ENCODE assay signal across 24 cellular contexts in genomic region chr2:51516667-51517066, GRCh38.
DNase-seq lines count a peak whose midpoint lies in the region; ATAC-seq and TF ChIP-seq lines count a peak whose summit lies in the region.
"Had no signal": no experiment of that assay in that cellular context is flagged by ENCODE, and none has a peak within 500 bp of the region (broad histone marks: within the 10 kb centered on the region; RNA-seq: fewer than 3 reads in every experiment).

No MANE protein-coding gene starts in this region.

- no peak for TF ChIP-seq POLR2A in body of pancreas (IDR thresholded peaks at IDR 0.05)

- H3K36me3 ChIP-seq in body of pancreas (replicated peaks in 1 of 2; ENCODE audit: insufficient read depth in 1 of 2, low read depth in 2 of 2) = no peaks in the 10 kb centered on the region
- H3K36me3 ChIP-seq: BE2C, SJSA1 had no signal

- no peaks in the 10 kb centered on the region for H3K9me3 ChIP-seq in body of pancreas
- H3K9me3 ChIP-seq: BE2C had no signal

- TF ChIP-seq CTCF in body of pancreas (IDR thresholded peaks at IDR 0.05) = no peak

- no peak overlapping the region for H3K4me3 ChIP-seq in body of pancreas
- H3K4me3 ChIP-seq: SJSA1 had no signal

- intact Hi-C loops in body of pancreas (cut with DNase I) = no loop called here

- H3K27me3 ChIP-seq in body of pancreas = no peaks in the 10 kb centered on the region
- H3K27me3 ChIP-seq: BE2C, SJSA1 had no signal

- no peaks in the 10 kb centered on the region for H3K4me1 ChIP-seq in body of pancreas
- H3K4me1 ChIP-seq: BE2C, SJSA1 had no signal

- peak; percentile 5 for DNase-seq in NOMO-1 treated with DMSO at 0.1 percent for 48 hours (lab: John Stamatoyannopoulos, UW; ENCODE audit: unreplicated experiment)
- DNase-seq in NOMO-1 treated with dmso at 0.1 percent for 144 hours (lab: John Stamatoyannopoulos, UW; ENCODE audit: unreplicated experiment) = no peak
- peak; percentile 90 for DNase-seq in MV-4-11 (lab: John Stamatoyannopoulos, UW)
- DNase-seq in dermis blood vessel endothelial cell = peak; percentile 70
- peak; percentile 47 for DNase-seq in pulmonary artery endothelial cell (ENCODE audit: low read depth, low spot score)
- no peak for DNase-seq in body of pancreas
- no peak for DNase-seq in caudate nucleus (lab: John Stamatoyannopoulos, UW)
- DNase-seq in NCI-H526 (lab: John Stamatoyannopoulos, UW) = no peak
- DNase-seq: ACHN; BE2C; CD8-positive, alpha-beta memory T cell; DMS 273 treated with DMSO at 0.1 percent for 48 hours; DMS79; GF-D8; NCI-H1048; NCI-H1417; NCI-H1694; NCI-H2029 treated with DMSO at 0.1 percent for 48 hours; NCI-H446 treated with DMSO at 0.1 percent for 48 hours; NCI-H526 treated with DMSO at 0.1 percent for 48 hours; Right ventricle myocardium superior; RPMI8226 had no signal

- 57 to 62% methylated on average over 2 of the region's 2 CpGs for WGBS in body of pancreas, 2 donors

- H3K27ac ChIP-seq in body of pancreas (no peak overlapping the region), caudate nucleus (ENCODE audit: low read depth, low read length) (no peak overlapping the region)
- H3K27ac ChIP-seq: 22Rv1, SJSA1 had no signal

- ATAC-seq in body of pancreas = no peak

Comparison
In these comparisons a context has a peak if more than half of its experiments do, and no peak if none do; other contexts are left out.
1. DNase-seq: peak in NOMO-1 treated with DMSO at 0.1 percent for 48 hours (single experiment), MV-4-11 (single experiment), dermis blood vessel endothelial cell (single experiment) and pulmonary artery endothelial cell (single experiment); none in NOMO-1 treated with dmso at 0.1 percent for 144 hours (single experiment), body of pancreas (0 of 4), caudate nucleus (0 of 61) and NCI-H526 (0 of 2).